ENCODE assay signal across 12 cellular contexts in the genomic region with DNA sequence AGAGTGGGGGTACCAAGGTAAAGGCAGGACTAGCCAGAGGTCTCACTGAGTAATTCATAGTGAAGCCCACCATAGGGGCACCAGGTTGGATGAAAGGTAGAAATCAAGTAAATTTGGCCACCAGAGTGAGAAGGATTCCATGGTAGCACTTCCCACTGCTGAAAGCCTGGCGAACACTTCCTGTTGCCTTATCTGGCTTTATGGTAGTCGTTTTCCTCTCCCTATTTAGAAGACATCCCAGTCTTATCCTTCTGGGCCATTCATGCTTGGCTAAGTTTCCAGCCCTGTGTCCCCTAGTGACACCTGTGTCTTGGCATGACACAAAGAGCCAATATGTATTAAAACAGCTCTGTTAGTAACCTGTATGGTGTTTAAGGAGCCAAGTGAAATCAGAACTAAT.
DNase-seq lines count a peak whose midpoint lies in the region; ATAC-seq and TF ChIP-seq lines count a peak whose summit lies in the region.
"Had no signal": no experiment of that assay in that cellular context is flagged by ENCODE, and none has a peak within 500 bp of the region (broad histone marks: within the 10 kb centered on the region; RNA-seq: fewer than 3 reads in every experiment).

No MANE protein-coding gene starts in this region.

- CTCF ChIA-PET in PC-3 (lab: Charles Lee): no interaction called here

- no TSS peak for BruUV-seq in PC-3 (replicated peaks; lab: Mats Ljungman, UMichigan)

- H3K27me3 Mint-ChIP-seq in effector memory CD8-positive, alpha-beta T cell: peaks cover 14 to 28% of the 10 kb centered on the region in 2 donors

- intact Hi-C loops in PC-3 (cut with micrococcal nuclease) (loop anchor here (1.0 kb wide), 1 partner anchor 26 kb away; no protein-coding TSS in a partner anchor), sciatic nerve (cut with DNase I) (no loop called here)

- H3K9me3 Mint-ChIP-seq in effector memory CD8-positive, alpha-beta T cell: peaks cover 0 to 1% of the 10 kb centered on the region in 2 donors

- peak overlapping the region; percentile 61 for H3K27ac ChIP-seq in ACC112 (ENCODE audit: low read depth, low read length)
- peak overlapping the region; percentile 16 for H3K27ac ChIP-seq in PC-3 (ENCODE audit: low read length)
- H3K27ac ChIP-seq: neural progenitor cell had no signal

- peak; percentile 27; the same call in 1 of the 2 replicates for ATAC-seq in PC-3
- peak; percentile 6 for ATAC-seq in esophagus mucosa
- peak; percentile 9 for ATAC-seq in sciatic nerve
- ATAC-seq in HG02763 (IDR thresholded peaks at IDR 0.05; ENCODE audit: unreplicated experiment): no peak
- ATAC-seq in effector memory CD8-positive, alpha-beta T cell (replicated peaks): no peak

- peak overlapping the region; percentile 10 for H2AFZ ChIP-seq in ACC112 (ENCODE audit: low read length, unreplicated experiment)
- no peak overlapping the region for H2AFZ ChIP-seq in PC-3 (ENCODE audit: low read length)
- H2AFZ ChIP-seq: neural progenitor cell had no signal

- H3K27ac Mint-ChIP-seq in effector memory CD8-positive, alpha-beta T cell: no peak overlapping the region
- H3K27ac Mint-ChIP-seq: neural progenitor cell had no signal

- H3K79me2 ChIP-seq in ACC112 (ENCODE audit: control insufficient read depth, insufficient read depth, low read length, unreplicated experiment) (no peaks in the 10 kb centered on the region), PC-3 (ENCODE audit: low read length) (no peaks in the 10 kb centered on the region)

- no peak overlapping the region for H3K9ac ChIP-seq in PC-3 (ENCODE audit: low read length)
- H3K9ac ChIP-seq: neural progenitor cell had no signal

- H3K4me3 Mint-ChIP-seq in effector memory CD8-positive, alpha-beta T cell: no peak overlapping the region
- H3K4me3 Mint-ChIP-seq: neural progenitor cell had no signal

- H3K4me3 ChIP-seq in ACC112 (ENCODE audit: low read depth, low read length): peak overlapping the region; percentile 15; the same call in 1 of the 2 replicates
- H3K4me3 ChIP-seq in PC-3 (ENCODE audit: low read length): no peak overlapping the region
- H3K4me3 ChIP-seq: neural progenitor cell, spleen had no signal

- H3K9me3 ChIP-seq in PC-3 (ENCODE audit: low read length): no peaks in the 10 kb centered on the region
- H3K9me3 ChIP-seq: spleen had no signal

- TF ChIP-seq CTCF in PC-3 (conservative IDR thresholded peaks at IDR 0.05; ENCODE audit: low read depth, low read length): no peak

- H3K36me3 Mint-ChIP-seq in effector memory CD8-positive, alpha-beta T cell (ENCODE audit: insufficient read depth): no peaks in the 10 kb centered on the region
- H3K36me3 Mint-ChIP-seq: neural progenitor cell had no signal

- H3K27me3 ChIP-seq in ACC112 (ENCODE audit: insufficient read depth, low read length) (no peaks in the 10 kb centered on the region), PC-3 (ENCODE audit: low read length) (no peaks in the 10 kb centered on the region)
- H3K27me3 ChIP-seq: neural progenitor cell, spleen had no signal

- H3K4me1 ChIP-seq in ACC112 (ENCODE audit: control insufficient read depth, insufficient read depth, low read length, unreplicated experiment): peaks cover 21% of the 10 kb centered on the region
- peaks cover 24% of the 10 kb centered on the region for H3K4me1 ChIP-seq in PC-3 (ENCODE audit: insufficient read depth, low read length)
- H3K4me1 ChIP-seq: neural progenitor cell had no signal

- no peaks in the 10 kb centered on the region for H4K20me1 ChIP-seq in PC-3 (ENCODE audit: low read length)

- H3K4me2 ChIP-seq in PC-3 (ENCODE audit: low read length): peak overlapping the region; percentile 36
- H3K4me2 ChIP-seq: neural progenitor cell had no signal

- POLR2A ChIA-PET in PC-3 (lab: Charles Lee; ENCODE audit: unreplicated experiment): no interaction called here

- peaks cover 0 to 2% of the 10 kb centered on the region in 2 donors for H3K4me1 Mint-ChIP-seq in effector memory CD8-positive, alpha-beta T cell (ENCODE audit: low read depth in 2 of 2)

- H3K36me3 ChIP-seq in ACC112 (ENCODE audit: insufficient read depth, low read length) (no peaks in the 10 kb centered on the region), PC-3 (ENCODE audit: low read depth, low read length) (no peaks in the 10 kb centered on the region)
- H3K36me3 ChIP-seq: neural progenitor cell, spleen had no signal

- DNase-seq in PC-3 (no peak), sciatic nerve (ENCODE audit: low spot score) (no peak), DMS 273 (lab: John Stamatoyannopoulos, UW; ENCODE audit: unreplicated experiment) (no peak), NCI-H2171 (lab: John Stamatoyannopoulos, UW) (no peak)
- no peak for DNase-seq in effector memory CD8-positive, alpha-beta T cell
- DNase-seq: activated CD4-positive, alpha-beta T cell treated with anti-CD3 and anti-CD28 coated beads for 1 hour; activated T-cell treated with anti-CD3 and anti-CD28 coated beads for 4 hours; spleen had no signal

- H3F3A ChIP-seq in PC-3 (ENCODE audit: low read length, unreplicated experiment): peaks cover 5% of the 10 kb centered on the region

- H3K9me2 ChIP-seq in PC-3 (replicated peaks; ENCODE audit: low read length): no peaks in the 10 kb centered on the region

Comparison
In these comparisons a context has a peak if more than half of its experiments do, and no peak if none do; other contexts are left out.
1. ATAC-seq: peak in PC-3 (single experiment), esophagus mucosa (single experiment) and sciatic nerve (single experiment); none in HG02763 (single experiment) and effector memory CD8-positive, alpha-beta T cell (single experiment).